In genomic region chr3:174937488-174937887, GRCh38 we compare ENCODE assay signal across 20 cellular contexts.
DNase-seq lines count a peak whose midpoint lies in the region; ATAC-seq and TF ChIP-seq lines count a peak whose summit lies in the region.
"Had no signal": no experiment of that assay in that cellular context is flagged by ENCODE, and none has a peak within 500 bp of the region (broad histone marks: within the 10 kb centered on the region; RNA-seq: fewer than 3 reads in every experiment).

No MANE protein-coding gene starts in this region.

- H3K36me3 ChIP-seq in GM23248 (ENCODE audit: low read depth) (no peaks in the 10 kb centered on the region), SK-N-MC (ENCODE audit: insufficient read depth, low read length) (no peaks in the 10 kb centered on the region), skeletal muscle satellite cell (ENCODE audit: insufficient read depth, low read length) (no peaks in the 10 kb centered on the region), esophagus muscularis mucosa (no peaks in the 10 kb centered on the region)
- H3K36me3 ChIP-seq: cardiac muscle cell, left lung, suprapubic skin had no signal

- no peaks in the 10 kb centered on the region for H3K9me2 ChIP-seq in GM23248 (ENCODE audit: insufficient read depth)

- no peak for TF ChIP-seq EP300 in esophagus muscularis mucosa (IDR thresholded peaks at IDR 0.05)

- H3K4me2 ChIP-seq in GM23248 (ENCODE audit: unreplicated experiment), result peak overlapping the region; percentile 65
- peak overlapping the region; percentile 32 for H3K4me2 ChIP-seq in skeletal muscle satellite cell (ENCODE audit: low read length)

- H3K9ac ChIP-seq in GM23248 (peak overlapping the region; percentile 53), SK-N-MC (ENCODE audit: insufficient read length) (no peak overlapping the region), skeletal muscle satellite cell (ENCODE audit: low read depth, low read length) (peak overlapping the region; percentile 31)

- H4K20me1 ChIP-seq in GM23248 (ENCODE audit: insufficient read depth), result no peaks in the 10 kb centered on the region

- peak overlapping the region; percentile 68 for H2AFZ ChIP-seq in GM23248

- H3K4me3 ChIP-seq in GM23248 (peak overlapping the region; percentile 1; the same call in 1 of the 2 replicates), SK-N-MC (peak overlapping the region; percentile 70), fibroblast of pulmonary artery (replicated peaks; ENCODE audit: low read depth, low read length) (no peak overlapping the region), skeletal muscle satellite cell (ENCODE audit: low read length) (no peak overlapping the region), esophagus muscularis mucosa (no peak overlapping the region)
- H3K4me3 ChIP-seq: cardiac muscle cell, left lung, suprapubic skin had no signal

- intact Hi-C loops in esophagus muscularis mucosa (cut with DNase I), result no loop called here

- peaks cover 4% of the 10 kb centered on the region for H3K9me3 ChIP-seq in GM23248 (ENCODE audit: low read depth)
- peaks cover 7% of the 10 kb centered on the region; the same call in 1 of the 2 replicates for H3K9me3 ChIP-seq in SK-N-MC (ENCODE audit: low read depth, low read length)
- no peaks in the 10 kb centered on the region for H3K9me3 ChIP-seq in skeletal muscle satellite cell (replicated peaks; ENCODE audit: low read length)
- H3K9me3 ChIP-seq in esophagus muscularis mucosa, result peaks cover 0 to 11% (median 0%) of the 10 kb centered on the region in 4 donors
- H3K9me3 ChIP-seq: suprapubic skin had no signal

- ATAC-seq in HG02798 (IDR thresholded peaks at IDR 0.05; ENCODE audit: poor library complexity, unreplicated experiment) (no peak), HG02610 (IDR thresholded peaks at IDR 0.05; ENCODE audit: unreplicated experiment) (no peak)
- ATAC-seq: activated CD4-positive, CD25-positive, alpha-beta regulatory T cell treated with anti-CD3 and anti-CD28 coated beads, Interleukin-2, amount 50 U/mL, for 24 hours; activated CD8-positive, alpha-beta memory T cell treated with anti-CD3 and anti-CD28 coated beads, Interleukin-2, amount 10 ng/mL, durations not matched to agents 7 days and 5 days; left lung had no signal

- in situ Hi-C loops in GM23248 (cut with MboI), result no loop called here

- H3K4me1 ChIP-seq in GM23248 (ENCODE audit: insufficient read depth) (peaks cover 16% of the 10 kb centered on the region), skeletal muscle satellite cell (ENCODE audit: control insufficient read depth, insufficient read depth, low read length) (peaks cover 12% of the 10 kb centered on the region), esophagus muscularis mucosa (no peaks in the 10 kb centered on the region)
- H3K4me1 ChIP-seq: left lung, suprapubic skin had no signal

- DNase-seq in GM23248 (peak; percentile 88), SK-N-MC (ENCODE audit: low read depth, low spot score) (peak; percentile 40), fibroblast of pulmonary artery (ENCODE audit: low read depth) (peak; percentile 32), midbrain (lab: John Stamatoyannopoulos, UW) (no peak), esophagus muscularis mucosa (ENCODE audit: extremely low spot score) (no peak)
- DNase-seq: activated CD8-positive, alpha-beta memory T cell treated with anti-CD3 and anti-CD28 coated beads, Interleukin-2, amount 10 ng/mL, durations not matched to agents 7 days and 5 days; activated naive CD4-positive, alpha-beta T cell treated with anti-CD3 and anti-CD28 coated beads for 36 hours; GF-D8; hippocampal formation; left lung; NCI-H1930; NCI-H526 treated with DMSO at 0.1 percent for 48 hours; posterior cingulate gyrus had no signal

- peak overlapping the region; percentile 66 for H3K27ac ChIP-seq in GM23248
- peak overlapping the region; percentile 73 for H3K27ac ChIP-seq in SK-N-MC
- no peak overlapping the region for H3K27ac ChIP-seq in esophagus muscularis mucosa (replicated peaks in 1 of 4)
- H3K27ac ChIP-seq: cardiac muscle cell, left lung, RWPE1, suprapubic skin had no signal

- H3K27me3 ChIP-seq in GM23248 (replicated peaks; ENCODE audit: insufficient read depth), result no peaks in the 10 kb centered on the region
- H3K27me3 ChIP-seq in skeletal muscle satellite cell (ENCODE audit: control insufficient read depth, insufficient read depth, low read length), result no peaks in the 10 kb centered on the region
- no peaks in the 10 kb centered on the region for H3K27me3 ChIP-seq in esophagus muscularis mucosa
- H3K27me3 ChIP-seq: cardiac muscle cell, left lung, suprapubic skin had no signal

- no peaks in the 10 kb centered on the region for H3K79me2 ChIP-seq in GM23248 (ENCODE audit: insufficient read depth)

- TF ChIP-seq CTCF in fibroblast of pulmonary artery (IDR thresholded peaks at IDR 0.05; ENCODE audit: low read length, missing control alignments) (no peak), esophagus muscularis mucosa (IDR thresholded peaks at IDR 0.05) (no peak)

- H3F3A ChIP-seq in GM23248 (ENCODE audit: insufficient read depth), result no peaks in the 10 kb centered on the region

- TF ChIP-seq POLR2A in esophagus muscularis mucosa (IDR thresholded peaks at IDR 0.05; ENCODE audit: low read depth), result no peak

Comparison
In these comparisons a context has a peak if more than half of its experiments do, and no peak if none do; other contexts are left out.
1. DNase-seq: peak in GM23248 (single experiment), SK-N-MC (single experiment) and fibroblast of pulmonary artery (single experiment); none in midbrain (single experiment) and esophagus muscularis mucosa (single experiment).
2. H3K27ac ChIP-seq: peak in GM23248 (single experiment) and SK-N-MC (single experiment); none in esophagus muscularis mucosa (0 of 4).
3. H3K4me3 ChIP-seq: peak in GM23248 (single experiment) and SK-N-MC (single experiment); none in fibroblast of pulmonary artery (single experiment), skeletal muscle satellite cell (single experiment) and esophagus muscularis mucosa (0 of 4).